Comparison of ENCODE assay signal across 17 cellular contexts in the genomic region with DNA sequence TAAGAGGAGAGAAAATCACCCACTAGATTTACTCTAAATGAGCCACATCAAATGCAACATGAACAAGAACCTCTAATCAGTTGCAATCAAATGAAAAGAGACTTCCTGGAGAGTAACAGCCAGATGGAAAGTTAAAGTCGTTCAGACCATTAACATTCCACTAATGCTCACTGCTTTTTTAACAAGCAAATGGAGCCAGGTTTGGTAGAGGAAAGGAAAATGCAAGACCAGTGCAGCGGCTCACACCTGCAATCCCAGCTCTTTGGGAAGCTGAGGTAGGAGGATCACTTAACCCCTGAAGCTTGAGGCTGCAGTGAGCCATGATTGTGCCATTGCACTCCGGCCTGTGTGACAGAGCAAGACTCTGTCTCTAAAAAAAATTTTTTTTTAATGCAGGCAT.
"Had no signal": no experiment of that assay in that cellular context is flagged by ENCODE, and none has a peak within 500 bp of the region (broad histone marks: within the 10 kb centered on the region; RNA-seq: fewer than 3 reads in every experiment).

No MANE protein-coding gene starts in this region.

- FAIRE-seq: kidney had no signal

- DNase-seq: activated CD4-positive, alpha-beta T cell treated with anti-CD3 and anti-CD28 coated beads, Interleukin-2, amount 10 ng/mL, durations not matched to agents 24 days and 14 days; activated CD8-positive, alpha-beta T cell treated with anti-CD3 and anti-CD28 coated beads for 36 hours; activated naive CD4-positive, alpha-beta T cell treated with Interleukin-2 at 50 U/mL for 16 hours; activated naive CD8-positive, alpha-beta T cell treated with anti-CD3 and anti-CD28 coated beads, Interleukin-2, amount 10 ng/mL, durations not matched to agents 7 days and 5 days; activated T-cell treated with anti-CD3 and anti-CD28 coated beads, Interleukin-2, amount 50 U/mL, for 1 hour; amygdala; dermis blood vessel endothelial cell; effector memory CD4-positive, alpha-beta T cell; kidney; left lung; midbrain; nephron progenitor cell; retina; spleen; stimulated activated CD4-positive, alpha-beta T cell treated with anti-CD3 and anti-CD28 coated beads, Interleukin-4, amount 100 ng/mL, for 4 hours; T1000 had no signal

- H3K27me3 ChIP-seq: cardiac muscle cell, left lung, spleen had no signal

- ATAC-seq: activated CD8-positive, alpha-beta T cell treated with anti-CD3 and anti-CD28 coated beads for 36 hours; left lung had no signal

- H3K27ac ChIP-seq: cardiac muscle cell, left lung, spleen had no signal

- H3K4me3 ChIP-seq: cardiac muscle cell, left lung, spleen had no signal

- H3K36me3 ChIP-seq: cardiac muscle cell, left lung, spleen had no signal

- H3K9me3 ChIP-seq: left lung, spleen had no signal
